In the genomic region with DNA sequence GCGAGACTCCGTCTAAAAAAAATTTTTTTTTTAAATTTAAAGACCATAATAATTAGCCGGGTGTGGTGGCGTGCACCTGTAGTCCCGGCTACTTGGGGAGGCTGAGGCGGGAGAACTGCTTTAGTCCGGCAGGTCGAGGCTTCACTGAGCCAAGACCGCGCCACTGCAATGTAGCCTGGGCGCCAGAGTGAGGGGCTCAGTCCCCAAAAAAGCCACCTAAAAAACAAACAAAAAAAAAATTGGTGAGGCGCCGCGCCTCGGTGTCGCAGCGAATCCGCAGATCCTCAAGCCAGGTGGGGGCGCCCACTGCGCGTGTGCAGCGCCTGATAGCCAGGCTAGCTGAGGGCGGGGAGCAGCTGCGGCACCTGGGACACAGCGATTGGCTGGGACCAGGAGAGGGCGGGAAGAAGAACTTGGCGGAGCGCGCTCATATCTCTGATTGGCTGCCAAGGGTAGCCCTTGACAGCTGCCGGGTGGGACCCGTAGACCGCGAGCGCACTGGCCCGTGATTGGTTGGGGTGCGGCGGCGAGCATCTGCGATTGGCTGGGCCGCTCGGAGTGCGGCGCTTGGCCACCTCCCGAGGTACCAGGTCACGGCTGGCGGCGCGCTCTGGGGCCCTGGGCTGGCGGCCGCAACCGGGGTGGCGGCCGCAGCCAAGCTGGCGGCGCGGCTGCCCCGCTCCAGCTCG, we compare ENCODE assay signal across 8 cellular contexts. TPM values are rescaled to one million over a fixed set of nuclear protein-coding genes. Genes with fewer than 3 reads are reported as not detected.
DNase-seq lines count a peak whose midpoint lies in the region; ATAC-seq, FAIRE-seq and TF ChIP-seq lines count a peak whose summit lies in the region.

No MANE protein-coding gene starts in this region.

- CTCF ChIA-PET in activated CD8-positive, alpha-beta T cell treated with anti-CD3 and anti-CD28 coated beads, Interleukin-2, amount 10 ng/mL, durations not matched to agents 7 days and 5 days (lab: Charles Lee), result interaction anchor here (0.6 to 11.7 kb wide), 27 partner anchors 9 to 1306 kb away, joined by 3 to 213 read pairs (median 3); a partner anchor contains a TSS

- no peaks in the 10 kb centered on the region for H3K9me3 Mint-ChIP-seq in activated CD8-positive, alpha-beta T cell treated with anti-CD3 and anti-CD28 coated beads, Interleukin-2, amount 10 ng/mL, durations not matched to agents 7 days and 5 days (ENCODE audit: insufficient read depth)

- peak overlapping the region; percentile 61 for H3K4me3 Mint-ChIP-seq in activated CD8-positive, alpha-beta T cell treated with anti-CD3 and anti-CD28 coated beads, Interleukin-2, amount 10 ng/mL, durations not matched to agents 7 days and 5 days

- H3K27me3 Mint-ChIP-seq in activated CD8-positive, alpha-beta T cell treated with anti-CD3 and anti-CD28 coated beads, Interleukin-2, amount 10 ng/mL, durations not matched to agents 7 days and 5 days (ENCODE audit: low read depth), result peaks cover 13% of the 10 kb centered on the region

- H3K36me3 Mint-ChIP-seq in activated CD8-positive, alpha-beta T cell treated with anti-CD3 and anti-CD28 coated beads, Interleukin-2, amount 10 ng/mL, durations not matched to agents 7 days and 5 days (ENCODE audit: low read depth), result no peaks in the 10 kb centered on the region

- DNase-seq in D721Med (ENCODE audit: insufficient read length, low spot score) (peak; percentile 94), HTR-8/SVneo (ENCODE audit: insufficient read length, low spot score) (peak; percentile 99), mesenteric fat pad (ENCODE audit: low spot score) (peak; percentile 98)
- DNase-seq in NK-92 treated with Interleukin-12 subunit alpha and Interleukin-12 subunit beta, amount 100 ng/mL, for 24 hours (lab: John Stamatoyannopoulos, UW), result peak; percentile 85
- peak; percentile 98 for DNase-seq in activated CD8-positive, alpha-beta T cell treated with anti-CD3 and anti-CD28 coated beads, Interleukin-2, amount 10 ng/mL, durations not matched to agents 7 days and 5 days
- peak; percentile 90 for DNase-seq in effector CD8-positive, alpha-beta T cell (lab: John Stamatoyannopoulos, UW)
- peak; percentile 89 to 91 for DNase-seq in stimulated activated CD8-positive, alpha-beta memory T cell treated with anti-CD3 and anti-CD28 coated beads, Interleukin-2, amount 100 ng/mL, for 1 hour (ENCODE audit: low read depth in 2 of 2)

- POLR2A ChIA-PET in activated CD8-positive, alpha-beta T cell treated with anti-CD3 and anti-CD28 coated beads, Interleukin-2, amount 10 ng/mL, durations not matched to agents 7 days and 5 days (lab: Charles Lee), result interaction anchor here (0.9 to 1.4 kb wide), 3 partner anchors 23 to 34 kb away, joined by 3 to 4 read pairs (median 4); a partner anchor contains a TSS

- H3K27ac Mint-ChIP-seq in activated CD8-positive, alpha-beta T cell treated with anti-CD3 and anti-CD28 coated beads, Interleukin-2, amount 10 ng/mL, durations not matched to agents 7 days and 5 days, result peak overlapping the region; percentile 67

- TF ChIP-seq CTCF in D721Med (IDR thresholded peaks at IDR 0.05; ENCODE audit: insufficient read depth, missing control alignments), result peak; percentile 61

- no peak for FAIRE-seq in D721Med (lab: Jason Lieb, UNC)
- FAIRE-seq in HTR-8/SVneo (lab: Jason Lieb, UNC), result peak; percentile 98

- peaks cover 24% of the 10 kb centered on the region for H3K4me1 Mint-ChIP-seq in activated CD8-positive, alpha-beta T cell treated with anti-CD3 and anti-CD28 coated beads, Interleukin-2, amount 10 ng/mL, durations not matched to agents 7 days and 5 days (ENCODE audit: low read depth)

- peak; percentile 92 for ATAC-seq in GM21515 (IDR thresholded peaks at IDR 0.05; ENCODE audit: unreplicated experiment)
- ATAC-seq in activated CD8-positive, alpha-beta T cell treated with anti-CD3 and anti-CD28 coated beads, Interleukin-2, amount 10 ng/mL, durations not matched to agents 7 days and 5 days, result peak; percentile 100

RNA-seq across cellular contexts. Expression of a gene that starts 9.0 kb away (rescaled TPM):
- total RNA-seq in activated CD8-positive, alpha-beta T cell treated with anti-CD3 and anti-CD28 coated beads, Interleukin-2, amount 10 ng/mL, durations not matched to agents 7 days and 5 days, result under 1 TPM in 1 of 2 experiments, not detected in 1; 0.16 TPM
- total RNA-seq in mesenteric fat pad, result not detected

RNA-seq across cellular contexts. Expression of a gene that starts 14.3 kb away (rescaled TPM):
- not detected for total RNA-seq in activated CD8-positive, alpha-beta T cell treated with anti-CD3 and anti-CD28 coated beads, Interleukin-2, amount 10 ng/mL, durations not matched to agents 7 days and 5 days
- not detected for total RNA-seq in mesenteric fat pad

RNA-seq across cellular contexts. Expression of a gene that starts 16.4 kb away (rescaled TPM):
- 1 to 10 TPM; 4.2 to 4.7 TPM for total RNA-seq in activated CD8-positive, alpha-beta T cell treated with anti-CD3 and anti-CD28 coated beads, Interleukin-2, amount 10 ng/mL, durations not matched to agents 7 days and 5 days
- total RNA-seq in mesenteric fat pad, result 84.8 TPM

RNA-seq across cellular contexts. Expression of a gene that starts 20.0 kb away (rescaled TPM):
- 10 to 100 TPM; 41.0 to 41.7 TPM for total RNA-seq in activated CD8-positive, alpha-beta T cell treated with anti-CD3 and anti-CD28 coated beads, Interleukin-2, amount 10 ng/mL, durations not matched to agents 7 days and 5 days
- 26.5 TPM for total RNA-seq in mesenteric fat pad

RNA-seq across cellular contexts. Expression of a gene that starts 20.1 kb away (rescaled TPM):
- total RNA-seq in activated CD8-positive, alpha-beta T cell treated with anti-CD3 and anti-CD28 coated beads, Interleukin-2, amount 10 ng/mL, durations not matched to agents 7 days and 5 days, result 10 to 100 TPM; 57.4 to 57.9 TPM
- 20.6 TPM for total RNA-seq in mesenteric fat pad

Comparison
In these comparisons a context has a peak if more than half of its experiments do, and no peak if none do; other contexts are left out.
1. Peak in every context shown above with its lines: DNase-seq and ATAC-seq.
2. RNA of a gene that starts 16.4 kb away (total RNA-seq): 84.8 TPM in mesenteric fat pad (single experiment); 4.2 to 4.7 TPM in activated CD8-positive, alpha-beta T cell treated with anti-CD3 and anti-CD28 coated beads, Interleukin-2, amount 10 ng/mL, durations not matched to agents 7 days and 5 days; every median in the first group is over 10 times any median in the second.